1 cellular context compared by ENCODE assay signal in genomic region chr7:152341039-152341913, GRCh38.
TF ChIP-seq lines count a peak whose summit lies in the region.

No MANE protein-coding gene starts in this region.

TF ChIP-seq in K562, 482 proteins besides CTCF, POLR2A, EP300 and RAD21 (continued from another document):
- peak; percentile 59; the same call in 1 of the 2 replicates for TF ChIP-seq MITF (IDR thresholded peaks at IDR 0.05)
- 0 out of 4 replicates have a peak, but pooled peaks of 1 of the 2 experiments have one; percentile 12 for TF ChIP-seq MAZ (CRISPR knock-in tag; conservative IDR thresholded peaks at IDR 0.05 in 1 of 2, IDR thresholded peaks at IDR 0.05 in 1 of 2)
- TF ChIP-seq TEAD4 (IDR thresholded peaks at IDR 0.05; ENCODE audit: low read length) = peak; percentile 39
- no peak for TF ChIP-seq TEAD4 (CRISPR knock-in tag; IDR thresholded peaks at IDR 0.05; ENCODE audit: borderline replicate concordance)
- no peak for TF ChIP-seq SNIP1 (IDR thresholded peaks at IDR 0.05; ENCODE audit: low read depth)
- 0 out of 2 replicates have a peak, but pooled peaks have one; percentile 8 for TF ChIP-seq ATF7 (IDR thresholded peaks at IDR 0.05)
- 0 out of 2 replicates have a peak, but pooled peaks have one; percentile 21 for TF ChIP-seq JUND (IDR thresholded peaks at IDR 0.05; ENCODE audit: borderline replicate concordance, low read depth, low read length)
- TF ChIP-seq JUND (tag; IDR thresholded peaks at IDR 0.05; ENCODE audit: borderline replicate concordance, low read depth, low read length) = no peak
- peak; percentile 39 to 68; a peak in 2 of 4 replicates for TF ChIP-seq MNT (conservative IDR thresholded peaks at IDR 0.05)
- TF ChIP-seq TRIM24 (IDR thresholded peaks at IDR 0.05) = no peak
- TF ChIP-seq ZNF592 (IDR thresholded peaks at IDR 0.05) = 0 out of 2 replicates have a peak, but pooled peaks have one; percentile 25
- TF ChIP-seq RAD51 (IDR thresholded peaks at IDR 0.05; ENCODE audit: borderline replicate concordance, low read depth) = peak; percentile 80
- peak; percentile 65 for TF ChIP-seq MYC (IDR thresholded peaks at IDR 0.05; ENCODE audit: low read depth, low read length)
- no peak for TF ChIP-seq MYC (CRISPR knock-in tag; IDR thresholded peaks at IDR 0.05; ENCODE audit: borderline replicate concordance, low read depth)
- TF ChIP-seq ZNF512 (tag; IDR thresholded peaks at IDR 0.05) = peak; percentile 65
- no peak for TF ChIP-seq CEBPZ (IDR thresholded peaks at IDR 0.05; ENCODE audit: borderline replicate concordance, low read depth, low read length)
- TF ChIP-seq POLR3A (IDR thresholded peaks at IDR 0.05; ENCODE audit: borderline replicate concordance, extremely low read depth, insufficient read depth, insufficient read length) = no peak
- no peak for TF ChIP-seq NONO (IDR thresholded peaks at IDR 0.05; ENCODE audit: low read depth in 2 of 2, low read length in 1 of 2)
- TF ChIP-seq ZBTB49 (CRISPR knock-in tag; IDR thresholded peaks at IDR 0.05; ENCODE audit: borderline replicate concordance) = no peak
